28 cellular contexts compared by ENCODE assay signal in the genomic region with DNA sequence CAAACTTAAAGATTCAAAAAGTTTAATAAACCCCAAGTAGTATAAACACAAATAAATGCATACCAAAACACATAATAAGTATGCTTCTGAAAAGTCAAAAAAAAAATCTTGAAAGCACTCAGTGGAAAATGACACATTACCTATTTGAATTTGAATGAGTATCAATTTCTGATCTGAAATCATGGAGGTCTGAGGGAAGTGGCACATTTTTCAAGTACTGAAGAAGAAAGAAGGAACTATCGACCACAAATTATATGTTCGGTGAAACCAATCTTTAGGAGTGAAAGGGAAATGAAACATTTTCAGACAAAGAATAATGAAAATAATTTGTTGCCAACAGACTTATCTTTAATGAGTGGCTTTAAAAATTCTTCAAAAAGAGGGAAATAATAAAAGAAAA. TPM values are rescaled to one million over a fixed set of nuclear protein-coding genes. Genes with fewer than 3 reads are reported as not detected.
"Had no signal": no experiment of that assay in that cellular context is flagged by ENCODE, and none has a peak within 500 bp of the region (broad histone marks: within the 10 kb centered on the region; RNA-seq: fewer than 3 reads in every experiment).

No MANE protein-coding gene starts in this region.

- H3K36me3 ChIP-seq: breast epithelium had no signal

- DNase-seq: activated B cell treated with CpG ODN at 0.5 μM for 24 hours; activated CD4-positive, alpha-beta memory T cell treated with anti-CD3 and anti-CD28 coated beads for 36 hours; activated CD4-positive, alpha-beta T cell treated with anti-CD3 and anti-CD28 coated beads for 1 hour; activated CD4-positive, alpha-beta T cell treated with anti-CD3 and anti-CD28 coated beads, Interleukin-2, amount 10 ng/mL, durations not matched to agents 7 days and 5 days; activated CD8-positive, alpha-beta memory T cell treated with anti-CD3 and anti-CD28 coated beads for 24 hours; activated gamma-delta T cell; activated naive CD4-positive, alpha-beta T cell treated with anti-CD3 and anti-CD28 coated beads, Interleukin-2, amount 10 ng/mL, durations not matched to agents 7 days and 5 days; activated naive CD8-positive, alpha-beta T cell treated with anti-CD3 and anti-CD28 coated beads for 36 hours; activated T-cell treated with anti-CD3 and anti-CD28 coated beads, Interleukin-2, amount 50 U/mL, for 4 hours; caudate nucleus; Kasumi-1; NCI-H1048; NCI-H1417; NCI-H1694; NCI-H2029; NCI-H2107; NCI-H2171 treated with DMSO at 0.1 percent for 48 hours; NCI-H226; NCI-H526; NCI-H774; SIG-M5; T-helper 17 cell; T-helper 9 cell had no signal

- H3K4me3 ChIP-seq: breast epithelium, coronary artery had no signal

- H3K27me3 Mint-ChIP-seq: activated B cell treated with CpG ODN at 0.5 μM for 24 hours; activated CD4-positive, alpha-beta memory T cell treated with anti-CD3 and anti-CD28 coated beads for 36 hours; activated CD4-positive, alpha-beta T cell treated with anti-CD3 and anti-CD28 coated beads, Interleukin-2, amount 10 ng/mL, durations not matched to agents 7 days and 5 days; activated naive CD4-positive, alpha-beta T cell treated with anti-CD3 and anti-CD28 coated beads, Interleukin-2, amount 10 ng/mL, durations not matched to agents 7 days and 5 days; activated naive CD8-positive, alpha-beta T cell treated with anti-CD3 and anti-CD28 coated beads for 36 hours; activated T-helper 17 cell treated with anti-CD3 and anti-CD28 coated beads, Interleukin-2, amount 50 U/mL, for 72 hours had no signal

- FAIRE-seq: TTC549 had no signal

- H3K27ac ChIP-seq: breast epithelium, coronary artery had no signal

- H3K36me3 Mint-ChIP-seq: activated CD4-positive, alpha-beta memory T cell treated with anti-CD3 and anti-CD28 coated beads for 36 hours; activated naive CD4-positive, alpha-beta T cell treated with anti-CD3 and anti-CD28 coated beads, Interleukin-2, amount 10 ng/mL, durations not matched to agents 7 days and 5 days; activated naive CD8-positive, alpha-beta T cell treated with anti-CD3 and anti-CD28 coated beads for 36 hours had no signal

- H3K27ac Mint-ChIP-seq: activated B cell treated with CpG ODN at 0.5 μM for 24 hours; activated CD4-positive, alpha-beta memory T cell treated with anti-CD3 and anti-CD28 coated beads for 36 hours; activated CD4-positive, alpha-beta T cell treated with anti-CD3 and anti-CD28 coated beads, Interleukin-2, amount 10 ng/mL, durations not matched to agents 7 days and 5 days; activated naive CD4-positive, alpha-beta T cell treated with anti-CD3 and anti-CD28 coated beads, Interleukin-2, amount 10 ng/mL, durations not matched to agents 7 days and 5 days; activated naive CD8-positive, alpha-beta T cell treated with anti-CD3 and anti-CD28 coated beads for 36 hours; activated T-helper 17 cell treated with anti-CD3 and anti-CD28 coated beads, Interleukin-2, amount 50 U/mL, for 72 hours; T-helper 17 cell had no signal

- ATAC-seq: activated T-cell treated with anti-CD3 and anti-CD28 coated beads, Interleukin-2, amount 50 U/mL, for 4 hours; activated T-helper 17 cell treated with anti-CD3 and anti-CD28 coated beads, Interleukin-2, amount 50 U/mL, for 72 hours; T-helper 17 cell had no signal

- H3K9me3 Mint-ChIP-seq: activated B cell treated with CpG ODN at 0.5 μM for 24 hours; activated CD4-positive, alpha-beta memory T cell treated with anti-CD3 and anti-CD28 coated beads for 36 hours; activated CD4-positive, alpha-beta T cell treated with anti-CD3 and anti-CD28 coated beads, Interleukin-2, amount 10 ng/mL, durations not matched to agents 7 days and 5 days; activated naive CD4-positive, alpha-beta T cell treated with anti-CD3 and anti-CD28 coated beads, Interleukin-2, amount 10 ng/mL, durations not matched to agents 7 days and 5 days; activated naive CD8-positive, alpha-beta T cell treated with anti-CD3 and anti-CD28 coated beads for 36 hours; activated T-cell treated with anti-CD3 and anti-CD28 coated beads, Interleukin-2, amount 50 U/mL, for 4 hours; activated T-helper 17 cell treated with anti-CD3 and anti-CD28 coated beads, Interleukin-2, amount 50 U/mL, for 72 hours had no signal

- H3K4me1 Mint-ChIP-seq: activated B cell treated with CpG ODN at 0.5 μM for 24 hours; activated CD4-positive, alpha-beta T cell treated with anti-CD3 and anti-CD28 coated beads, Interleukin-2, amount 10 ng/mL, durations not matched to agents 7 days and 5 days; activated naive CD4-positive, alpha-beta T cell treated with anti-CD3 and anti-CD28 coated beads, Interleukin-2, amount 10 ng/mL, durations not matched to agents 7 days and 5 days; activated naive CD8-positive, alpha-beta T cell treated with anti-CD3 and anti-CD28 coated beads for 36 hours; activated T-helper 17 cell treated with anti-CD3 and anti-CD28 coated beads, Interleukin-2, amount 50 U/mL, for 72 hours; T-helper 17 cell had no signal

- H3K4me1 ChIP-seq: breast epithelium had no signal

- H3K4me3 Mint-ChIP-seq: activated B cell treated with CpG ODN at 0.5 μM for 24 hours; activated CD4-positive, alpha-beta memory T cell treated with anti-CD3 and anti-CD28 coated beads for 36 hours; activated CD4-positive, alpha-beta T cell treated with anti-CD3 and anti-CD28 coated beads, Interleukin-2, amount 10 ng/mL, durations not matched to agents 7 days and 5 days; activated naive CD4-positive, alpha-beta T cell treated with anti-CD3 and anti-CD28 coated beads, Interleukin-2, amount 10 ng/mL, durations not matched to agents 7 days and 5 days; activated naive CD8-positive, alpha-beta T cell treated with anti-CD3 and anti-CD28 coated beads for 36 hours; activated T-cell treated with anti-CD3 and anti-CD28 coated beads, Interleukin-2, amount 50 U/mL, for 4 hours; activated T-helper 17 cell treated with anti-CD3 and anti-CD28 coated beads, Interleukin-2, amount 50 U/mL, for 72 hours; T-helper 17 cell had no signal

RNA-seq across cellular contexts. Expression of a gene that starts 12.1 kb away (rescaled TPM):
- polyA plus RNA-seq: adipose tissue had no signal
